In the genomic region with DNA sequence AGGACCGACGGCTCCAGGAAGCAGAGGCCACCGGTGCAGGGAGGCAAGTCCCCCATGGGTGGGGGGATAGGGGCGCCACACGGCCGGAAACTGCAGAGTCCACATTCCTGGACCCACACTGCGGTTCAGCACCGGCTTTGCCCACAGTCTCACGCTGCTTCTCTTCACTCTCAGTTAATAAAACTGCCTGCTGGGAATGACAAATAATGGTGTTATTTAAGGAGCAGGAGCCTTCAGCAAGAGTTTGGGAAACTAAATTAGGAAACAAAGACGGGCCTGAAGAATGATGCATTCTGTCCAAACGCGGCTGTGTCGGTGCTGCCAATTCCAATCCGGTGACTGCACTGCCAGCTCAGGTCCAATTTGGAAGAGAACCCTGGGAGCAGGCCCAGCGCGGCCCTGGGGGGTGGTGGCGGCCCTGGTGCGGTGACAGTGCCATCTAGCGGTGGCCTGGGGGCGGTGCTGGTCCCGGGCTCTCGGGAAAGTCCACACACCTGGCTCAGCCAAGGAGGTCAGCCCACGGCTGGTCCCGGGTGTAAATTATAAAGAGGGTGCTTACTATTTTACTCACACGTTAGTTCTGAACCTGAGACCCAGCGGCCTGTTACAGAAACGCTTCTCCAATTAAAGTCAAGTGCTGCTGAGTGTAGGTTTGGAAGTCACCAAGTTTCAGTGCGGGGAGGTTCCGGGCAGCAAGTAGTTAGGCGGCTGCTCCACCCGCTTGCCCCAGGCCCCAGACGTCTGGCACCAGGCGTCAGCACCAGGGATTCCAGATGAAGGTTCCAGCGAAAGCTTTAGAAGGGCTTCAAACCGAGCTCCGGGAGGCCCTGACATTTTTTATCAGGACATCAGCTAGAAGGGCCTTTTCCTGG, we compare ENCODE assay signal across 8 cellular contexts.
DNase-seq lines count a peak whose midpoint lies in the region; ATAC-seq lines count a peak whose summit lies in the region.

No MANE protein-coding gene starts in this region.

- DNase-seq in ELF-1 (ENCODE audit: low read depth, low spot score) (peak; percentile 92), LHCN-M2 (ENCODE audit: low read depth) (peak; percentile 90), cerebellar cortex (ENCODE audit: low spot score) (peak; percentile 93), left colon (peak; percentile 73 to 77), NCI-H774 (lab: John Stamatoyannopoulos, UW) (no peak)
- peak; percentile 16 for DNase-seq in activated CD4-positive, CD25-positive, alpha-beta regulatory T cell treated with anti-CD3 and anti-CD28 coated beads, Interleukin-2, amount 50 U/mL, for 16 hours (ENCODE audit: low read depth, low spot score)
- DNase-seq in stimulated activated CD4-positive, alpha-beta T cell treated with anti-CD3 and anti-CD28 coated beads, Interleukin-15, amount 100 ng/mL, for 48 hours (ENCODE audit: low read depth in 2 of 2) = peak; percentile 18 to 40

- ATAC-seq in GM21723 (IDR thresholded peaks at IDR 0.05; ENCODE audit: unreplicated experiment) = peak; percentile 95
- ATAC-seq in left colon = peak; percentile 85

- intact Hi-C loops in left colon (cut with DNase I, micrococcal nuclease) = no loop called here
